1 cellular context compared by ENCODE assay signal in the genomic region with DNA sequence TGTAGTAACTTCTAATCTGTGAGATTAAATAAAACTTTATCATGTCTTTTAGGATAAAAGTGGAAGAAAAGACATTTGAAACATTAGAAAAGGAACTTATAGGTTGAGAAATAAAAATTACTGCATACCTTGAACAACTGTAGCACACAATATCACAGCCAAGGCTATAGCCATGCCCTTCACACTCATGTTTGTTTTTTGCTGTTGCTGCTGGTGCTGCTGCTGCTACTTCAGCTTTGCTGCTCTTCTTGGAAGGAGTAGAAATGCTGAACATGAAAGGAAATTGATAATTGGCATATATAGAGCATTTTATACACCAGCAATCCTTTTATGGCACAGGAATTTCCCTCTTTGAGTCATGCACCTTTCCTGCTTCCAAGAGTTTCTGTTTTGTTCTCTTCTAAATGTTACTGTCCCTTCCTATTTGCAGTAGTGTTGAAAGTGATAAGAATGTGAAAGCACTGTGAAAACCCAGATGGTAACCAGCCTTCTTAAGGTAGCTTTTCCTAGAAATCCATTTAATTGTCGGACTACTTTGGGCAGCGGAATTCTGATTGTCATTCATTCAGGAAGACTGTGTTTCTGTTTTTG.
TF ChIP-seq lines count a peak whose summit lies in the region.

A gene (minus strand): TSS at position 272 of the 591 bp plus-strand sequence. CDS start 83 bp downstream, at position 189.

TF ChIP-seq in HCT116, 20 proteins besides CTCF, POLR2A, EP300 and RAD21 (continued from another document):
- no peak for TF ChIP-seq POLR2AphosphoS5 (IDR thresholded peaks at IDR 0.05; ENCODE audit: low read depth, low read length)
